In genomic region chr7:129218514-129219036, GRCh38 we compare ENCODE assay signal across 1 cellular context.
TF ChIP-seq lines count a peak whose summit lies in the region.

No MANE protein-coding gene starts in this region.

TF ChIP-seq in K562, 482 proteins besides CTCF, POLR2A, EP300 and RAD21 (continued from another document):
- no peak for TF ChIP-seq MBD1 (CRISPR knock-in tag; IDR thresholded peaks at IDR 0.05)
- no peak for TF ChIP-seq ZNF217 (CRISPR knock-in tag; IDR thresholded peaks at IDR 0.05)
- no peak for TF ChIP-seq DNMT1 (IDR thresholded peaks at IDR 0.05)
- no peak for TF ChIP-seq SLC30A9 (CRISPR knock-in tag; IDR thresholded peaks at IDR 0.05)
- TF ChIP-seq ZNF133 (CRISPR knock-in tag; IDR thresholded peaks at IDR 0.05): no peak
- TF ChIP-seq SP1 (CRISPR knock-in tag; IDR thresholded peaks at IDR 0.05): peak; percentile 74
- TF ChIP-seq ARID4B (CRISPR knock-in tag; IDR thresholded peaks at IDR 0.05): peak; percentile 37; the same call in 1 of the 2 replicates
- TF ChIP-seq ZBTB7A (IDR thresholded peaks at IDR 0.05; ENCODE audit: borderline replicate concordance, control insufficient read depth, low read depth, low read length): no peak
- TF ChIP-seq HCFC1 (IDR thresholded peaks at IDR 0.05; ENCODE audit: low read depth, low read length): no peak; the same call in 1 of the 2 replicates
- no peak for TF ChIP-seq ADNP (tag; IDR thresholded peaks at IDR 0.05)
- no peak for TF ChIP-seq KHSRP (IDR thresholded peaks at IDR 0.05)
- TF ChIP-seq ZBTB33 (CRISPR knock-in tag; IDR thresholded peaks at IDR 0.05): no peak
- TF ChIP-seq IRF2 (CRISPR knock-in tag; IDR thresholded peaks at IDR 0.05): no peak
- TF ChIP-seq ZNF507 (tag; conservative IDR thresholded peaks at IDR 0.05): no peak
- no peak for TF ChIP-seq ZNF184 (CRISPR knock-in tag; IDR thresholded peaks at IDR 0.05)
- no peak for TF ChIP-seq HSF4 (CRISPR knock-in tag; IDR thresholded peaks at IDR 0.05; ENCODE audit: borderline replicate concordance)
- TF ChIP-seq KLF16 (IDR thresholded peaks at IDR 0.05): peak; percentile 21; the same call in 1 of the 2 replicates
- TF ChIP-seq ZNF699 (CRISPR knock-in tag; IDR thresholded peaks at IDR 0.05; ENCODE audit: insufficient replicate concordance): no peak
- no peak for TF ChIP-seq NBN (IDR thresholded peaks at IDR 0.05; ENCODE audit: low read depth)
- TF ChIP-seq ZNF263 (CRISPR knock-in tag; IDR thresholded peaks at IDR 0.05; ENCODE audit: borderline replicate concordance): no peak; the same call in 1 of the 2 replicates
- no peak for TF ChIP-seq ZNF175 (CRISPR knock-in tag; IDR thresholded peaks at IDR 0.05; ENCODE audit: low read depth)
- TF ChIP-seq NCOA1 (IDR thresholded peaks at IDR 0.05; ENCODE audit: low read depth): no peak
- no peak for TF ChIP-seq HMG20B (CRISPR knock-in tag; IDR thresholded peaks at IDR 0.05)
- no peak for TF ChIP-seq TGIF2 (CRISPR knock-in tag; IDR thresholded peaks at IDR 0.05)
